ENCODE assay signal across 8 cellular contexts in genomic region chr6:149043476-149044130, GRCh38.
DNase-seq lines count a peak whose midpoint lies in the region; ATAC-seq, FAIRE-seq and TF ChIP-seq lines count a peak whose summit lies in the region.

No MANE protein-coding gene starts in this region.

- H3K9me3 Mint-ChIP-seq in endodermal cell = no peaks in the 10 kb centered on the region
- no peaks in the 10 kb centered on the region for H3K9me3 Mint-ChIP-seq in naive thymus-derived CD8-positive, alpha-beta T cell

- H3K27ac Mint-ChIP-seq in endodermal cell = no peak overlapping the region
- H3K27ac Mint-ChIP-seq in naive thymus-derived CD8-positive, alpha-beta T cell = peak overlapping the region in 1 of 10 donors; percentile 38

- no peak for TF ChIP-seq CTCF in A549 (IDR thresholded peaks at IDR 0.05)
- TF ChIP-seq CTCF in OCI-LY3 (IDR thresholded peaks at IDR 0.05; ENCODE audit: low read depth, low read length) = peak; percentile 39
- peak; percentile 66 for TF ChIP-seq CTCF in endodermal cell (conservative IDR thresholded peaks at IDR 0.05)
- no peak for TF ChIP-seq CTCF in tibial artery (IDR thresholded peaks at IDR 0.05)

- H3K36me3 Mint-ChIP-seq in endodermal cell (ENCODE audit: low read depth) = peaks cover 8% of the 10 kb centered on the region
- H3K36me3 Mint-ChIP-seq in naive thymus-derived CD8-positive, alpha-beta T cell = no peaks in the 10 kb centered on the region

- intact Hi-C loops in tibial artery (cut with DNase I; ENCODE audit: low total_unique reads) = no loop called here

- peaks cover 6% of the 10 kb centered on the region for H3K36me3 ChIP-seq in OCI-LY3 (replicated peaks; ENCODE audit: low read depth, low read length)
- no peaks in the 10 kb centered on the region for H3K36me3 ChIP-seq in endodermal cell (ENCODE audit: control insufficient read depth, insufficient read depth, low read length)
- H3K36me3 ChIP-seq in tibial artery = no peaks in the 10 kb centered on the region

- H3K27me3 Mint-ChIP-seq in endodermal cell (ENCODE audit: insufficient read depth) = no peaks in the 10 kb centered on the region
- H3K27me3 Mint-ChIP-seq in naive thymus-derived CD8-positive, alpha-beta T cell = no peaks in the 10 kb centered on the region

- H3K9ac ChIP-seq in OCI-LY3 (ENCODE audit: low read length) (no peak overlapping the region), endodermal cell (ENCODE audit: extremely low read depth, low read length, poor library complexity, severe bottlenecking) (no peak overlapping the region)

- no peaks in the 10 kb centered on the region for H3K79me2 ChIP-seq in OCI-LY3 (ENCODE audit: low read length)

- no peaks in the 10 kb centered on the region for H3K4me1 Mint-ChIP-seq in endodermal cell
- peaks cover 5 to 38% (median 21%) of the 10 kb centered on the region in 4 donors for H3K4me1 Mint-ChIP-seq in naive thymus-derived CD8-positive, alpha-beta T cell

- CTCF ChIA-PET in A549 (lab: Yijun Ruan, JAX) = interaction anchor here (0.9 to 2.0 kb wide), 4 partner anchors 15 to 474 kb away, joined by 3 to 5 read pairs (median 4); no protein-coding TSS in a partner anchor

- no peaks in the 10 kb centered on the region for H3K9me3 ChIP-seq in A549
- no peaks in the 10 kb centered on the region for H3K9me3 ChIP-seq in OCI-LY3 (ENCODE audit: insufficient read depth, low read length)
- H3K9me3 ChIP-seq in endodermal cell (ENCODE audit: control insufficient read depth, low read length) = no peaks in the 10 kb centered on the region
- H3K9me3 ChIP-seq in tibial artery = no peaks in the 10 kb centered on the region

- no peak overlapping the region for H3K4me2 ChIP-seq in A549
- H3K4me2 ChIP-seq in OCI-LY3 (ENCODE audit: low read length) = no peak overlapping the region

- WGBS in A549 (ENCODE audit: missing lambda C conversion rate) = 89% methylated on average over 5 of the region's 10 CpGs
- 94 to 100% methylated on average over 3 to 10 of the region's 10 CpGs for WGBS in endodermal cell (ENCODE audit: insufficient coverage in 1 of 2, insufficient read length in 1 of 2), 2 experiments

- TF ChIP-seq RAD21 in A549 (conservative IDR thresholded peaks at IDR 0.05 in 1 of 2, IDR thresholded peaks at IDR 0.05 in 1 of 2) = peak in 1 of 2 experiments; percentile 50; a peak in 2 of 5 replicates

- H3K27me3 ChIP-seq in OCI-LY3 (ENCODE audit: low read depth, low read length) (no peaks in the 10 kb centered on the region), endodermal cell (ENCODE audit: control insufficient read depth, insufficient read depth, low read length, poor library complexity, severe bottlenecking) (no peaks in the 10 kb centered on the region), tibial artery (no peaks in the 10 kb centered on the region)

- ATAC-seq in A549 (peak; percentile 50 to 93; a peak in 3 of 6 replicates), GM19452 (IDR thresholded peaks at IDR 0.05; ENCODE audit: unreplicated experiment) (no peak)
- ATAC-seq in naive thymus-derived CD8-positive, alpha-beta T cell = no peak

- no peak overlapping the region for H2AFZ ChIP-seq in OCI-LY3 (ENCODE audit: low read depth, low read length)

- no peak overlapping the region for H3K4me3 ChIP-seq in A549
- H3K4me3 ChIP-seq in OCI-LY3 (ENCODE audit: low read length) = no peak overlapping the region
- H3K4me3 ChIP-seq in endodermal cell (ENCODE audit: low read length) = no peak overlapping the region
- no peak overlapping the region for H3K4me3 ChIP-seq in tibial artery

- no peak overlapping the region for H3K4me3 Mint-ChIP-seq in endodermal cell
- H3K4me3 Mint-ChIP-seq in naive thymus-derived CD8-positive, alpha-beta T cell = no peak overlapping the region

- H3K27ac ChIP-seq in A549 (0 out of 6 replicates have a peak overlapping the region, but pooled peaks of 1 of the 2 experiments have one; percentile 42), OCI-LY3 (ENCODE audit: low read length) (no peak overlapping the region), endodermal cell (ENCODE audit: low read depth, low read length) (no peak overlapping the region), tibial artery (no peak overlapping the region)

- H3K4me1 ChIP-seq in A549 = peaks cover 1% of the 10 kb centered on the region; the same call in 2 of the 3 replicates
- peaks cover 30% of the 10 kb centered on the region for H3K4me1 ChIP-seq in OCI-LY3 (ENCODE audit: low read length)
- no peaks in the 10 kb centered on the region for H3K4me1 ChIP-seq in endodermal cell (ENCODE audit: control insufficient read depth, insufficient read depth, low read length)
- H3K4me1 ChIP-seq in tibial artery = no peaks in the 10 kb centered on the region

- POLR2A ChIA-PET in A549 (lab: Yijun Ruan, JAX) = no interaction called here
- POLR2A ChIA-PET in naive thymus-derived CD8-positive, alpha-beta T cell (lab: Charles Lee) = interaction anchor here (0.9 kb wide), 1 partner anchor 12 kb away, joined by 3 read pairs; no protein-coding TSS in a partner anchor

- TF ChIP-seq POLR2A in A549 (IDR thresholded peaks at IDR 0.05; ENCODE audit: low read length) = no peak

- DNase-seq in A549 (ENCODE audit: low read depth in 1 of 2, low spot score in 1 of 2) = peak; percentile 22 to 66
- peak; percentile 68 for DNase-seq in ELF-1 (ENCODE audit: low read depth, low spot score)
- DNase-seq in endodermal cell = peak; percentile 88
- DNase-seq in COR-L47 (lab: John Stamatoyannopoulos, UW) = no peak
- no peak for DNase-seq in naive thymus-derived CD8-positive, alpha-beta T cell
- DNase-seq in tibial artery = no peak

- FAIRE-seq in A549 (lab: Jason Lieb, UNC) = no peak

- TF ChIP-seq EP300 in A549 (IDR thresholded peaks at IDR 0.05) = no peak

- H4K20me1 ChIP-seq in OCI-LY3 (ENCODE audit: insufficient read depth, low read length) = no peaks in the 10 kb centered on the region

TF ChIP-seq in A549, 52 proteins besides CTCF, POLR2A, EP300 and RAD21:
- TF ChIP-seq GATA3 (IDR thresholded peaks at IDR 0.05; ENCODE audit: borderline replicate concordance) = no peak
- no peak for TF ChIP-seq NPAS2 (CRISPR knock-in tag; IDR thresholded peaks at IDR 0.05; ENCODE audit: borderline replicate concordance)
- no peak for TF ChIP-seq FOSL2 (IDR thresholded peaks at IDR 0.05)
- TF ChIP-seq FOSL2 (CRISPR knock-in tag; IDR thresholded peaks at IDR 0.05) = no peak
- 0 out of 2 replicates have a peak, but pooled peaks have one; percentile 48 for TF ChIP-seq HOXB5 (CRISPR knock-in tag; IDR thresholded peaks at IDR 0.05)
- no peak for TF ChIP-seq SMC3 (IDR thresholded peaks at IDR 0.05)
- no peak for TF ChIP-seq ZNF302 (CRISPR knock-in tag; IDR thresholded peaks at IDR 0.05)
- TF ChIP-seq SREBF2 (IDR thresholded peaks at IDR 0.05) = no peak
- no peak for TF ChIP-seq ZFP36 (IDR thresholded peaks at IDR 0.05; ENCODE audit: borderline replicate concordance, partially characterized antibody)
TF ChIP-seq in A549: peak in this region for 1.

Comparison
In these comparisons a context has a peak if more than half of its experiments do, and no peak if none do; other contexts are left out.
1. ATAC-seq: peak in A549 (2 of 2); none in GM19452 (single experiment) and naive thymus-derived CD8-positive, alpha-beta T cell (0 of 2).
2. DNase-seq: peak in A549 (2 of 2), ELF-1 (single experiment) and endodermal cell (single experiment); none in COR-L47 (single experiment), naive thymus-derived CD8-positive, alpha-beta T cell (0 of 10) and tibial artery (0 of 2).
3. CTCF ChIP-seq: peak in OCI-LY3 (single experiment) and endodermal cell (single experiment); none in A549 (single experiment) and tibial artery (0 of 2).